16 cellular contexts compared by ENCODE assay signal in genomic region chr10:12819656-12820055, GRCh38.
DNase-seq lines count a peak whose midpoint lies in the region; ATAC-seq lines count a peak whose summit lies in the region.
"Had no signal": no experiment of that assay in that cellular context is flagged by ENCODE, and none has a peak within 500 bp of the region (broad histone marks: within the 10 kb centered on the region; RNA-seq: fewer than 3 reads in every experiment).

No MANE protein-coding gene starts in this region.

- H3K27me3 Mint-ChIP-seq in IgD-negative memory B cell: no peaks in the 10 kb centered on the region
- H3K27me3 Mint-ChIP-seq in central memory CD8-positive, alpha-beta T cell: no peaks in the 10 kb centered on the region
- H3K27me3 Mint-ChIP-seq in naive B cell: no peaks in the 10 kb centered on the region
- H3K27me3 Mint-ChIP-seq: CD4-positive, alpha-beta T cell had no signal

- H3K36me3 Mint-ChIP-seq in IgD-negative memory B cell (peaks cover 12% of the 10 kb centered on the region), naive B cell (peaks cover 40 to 58% of the 10 kb centered on the region in 2 donors)
- peaks cover 7% of the 10 kb centered on the region for H3K36me3 Mint-ChIP-seq in central memory CD8-positive, alpha-beta T cell (ENCODE audit: insufficient read depth)

- no peaks in the 10 kb centered on the region for H3K4me1 Mint-ChIP-seq in IgD-negative memory B cell
- peaks cover 12% of the 10 kb centered on the region for H3K4me1 Mint-ChIP-seq in central memory CD8-positive, alpha-beta T cell
- H3K4me1 Mint-ChIP-seq in naive B cell: peaks cover 0 to 18% (median 0%) of the 10 kb centered on the region in 3 donors

- no peak for DNase-seq in central memory CD8-positive, alpha-beta T cell (ENCODE audit: low spot score in 2 of 2)
- DNase-seq in naive B cell (no peak), posterior vena cava (ENCODE audit: low spot score) (peak; percentile 74)
- DNase-seq in stimulated activated CD4-positive, alpha-beta T cell treated with anti-CD3 and anti-CD28 coated beads, Interleukin-12 subunit alpha, Interleukin-12 subunit beta, amount 100 ng/mL, for 4 hours: no peak
- DNase-seq: CD4-positive, alpha-beta T cell; COR-L47; DMS79 treated with DMSO at 0.1 percent for 48 hours; Kasumi-1; NCI-H187; NCI-H446 treated with DMSO at 0.1 percent for 48 hours; NCI-H526 treated with DMSO at 0.1 percent for 48 hours; OCI-M1; Right ventricle myocardium superior had no signal

- ATAC-seq in central memory CD8-positive, alpha-beta T cell (replicated peaks; ENCODE audit: extremely low read depth, poor library complexity, severe bottlenecking): no peak
- ATAC-seq in naive B cell (ENCODE audit: low read depth in 2 of 2) (no peak), HG03159 (IDR thresholded peaks at IDR 0.05; ENCODE audit: unreplicated experiment) (no peak), HG02571 (IDR thresholded peaks at IDR 0.05; ENCODE audit: unreplicated experiment) (no peak)

- H3K4me3 Mint-ChIP-seq in IgD-negative memory B cell: no peak overlapping the region
- no peak overlapping the region for H3K4me3 Mint-ChIP-seq in central memory CD8-positive, alpha-beta T cell
- H3K4me3 Mint-ChIP-seq in naive B cell: no peak overlapping the region
- H3K4me3 Mint-ChIP-seq: CD4-positive, alpha-beta T cell had no signal

- intact Hi-C loops in posterior vena cava (cut with DNase I): no loop called here

- H3K9me3 Mint-ChIP-seq in IgD-negative memory B cell (peaks cover 0 to 3% (median 0%) of the 10 kb centered on the region in 3 donors), naive B cell (peaks cover 0 to 4% (median 0%) of the 10 kb centered on the region in 7 donors)
- no peaks in the 10 kb centered on the region for H3K9me3 Mint-ChIP-seq in central memory CD8-positive, alpha-beta T cell
- H3K9me3 Mint-ChIP-seq: CD4-positive, alpha-beta T cell had no signal

- peak overlapping the region in 2 of 3 donors; percentile 27 to 82 for H3K27ac Mint-ChIP-seq in IgD-negative memory B cell
- H3K27ac Mint-ChIP-seq in central memory CD8-positive, alpha-beta T cell (ENCODE audit: low read depth): peak overlapping the region; percentile 19
- H3K27ac Mint-ChIP-seq in naive B cell: peak overlapping the region in 5 of 6 donors; percentile 11 to 84 (median 65)
- H3K27ac Mint-ChIP-seq: CD4-positive, alpha-beta T cell had no signal
